1 cellular context compared by ENCODE assay signal in the genomic region with DNA sequence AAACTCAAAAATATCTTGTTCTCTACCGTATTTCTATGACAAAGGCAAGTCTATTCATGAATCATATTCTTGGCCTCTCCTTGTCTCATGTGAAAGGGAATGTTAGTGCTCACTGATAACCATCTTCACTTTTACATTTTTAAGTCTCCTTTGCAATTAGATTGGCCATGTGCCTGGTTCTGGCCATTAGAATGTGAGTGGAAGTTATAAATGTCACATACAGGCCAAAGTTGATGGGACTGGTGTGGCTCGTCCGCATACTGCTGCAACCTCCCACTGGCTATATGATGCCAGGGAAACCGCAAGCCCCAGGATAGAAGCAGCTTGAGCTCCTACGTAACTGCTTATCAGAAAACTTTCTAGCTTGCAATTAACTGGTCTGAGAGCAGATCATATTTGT.
TF ChIP-seq lines count a peak whose summit lies in the region.

No MANE protein-coding gene starts in this region.

TF ChIP-seq in A549, 52 proteins besides CTCF, POLR2A, EP300 and RAD21 (continued from another document):
- TF ChIP-seq, protein P1, sequence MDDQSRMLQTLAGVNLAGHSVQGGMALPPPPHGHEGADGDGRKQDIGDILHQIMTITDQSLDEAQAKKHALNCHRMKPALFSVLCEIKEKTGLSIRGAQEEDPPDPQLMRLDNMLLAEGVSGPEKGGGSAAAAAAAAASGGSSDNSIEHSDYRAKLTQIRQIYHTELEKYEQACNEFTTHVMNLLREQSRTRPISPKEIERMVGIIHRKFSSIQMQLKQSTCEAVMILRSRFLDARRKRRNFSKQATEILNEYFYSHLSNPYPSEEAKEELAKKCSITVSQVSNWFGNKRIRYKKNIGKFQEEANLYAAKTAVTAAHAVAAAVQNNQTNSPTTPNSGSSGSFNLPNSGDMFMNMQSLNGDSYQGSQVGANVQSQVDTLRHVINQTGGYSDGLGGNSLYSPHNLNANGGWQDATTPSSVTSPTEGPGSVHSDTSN (IDR thresholded peaks at IDR 0.05) = no peak
- TF ChIP-seq, protein P2, sequence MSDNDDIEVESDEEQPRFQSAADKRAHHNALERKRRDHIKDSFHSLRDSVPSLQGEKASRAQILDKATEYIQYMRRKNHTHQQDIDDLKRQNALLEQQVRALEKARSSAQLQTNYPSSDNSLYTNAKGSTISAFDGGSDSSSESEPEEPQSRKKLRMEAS (IDR thresholded peaks at IDR 0.05) = no peak
- TF ChIP-seq JUNB (IDR thresholded peaks at IDR 0.05) = no peak
- TF ChIP-seq, protein P3, sequence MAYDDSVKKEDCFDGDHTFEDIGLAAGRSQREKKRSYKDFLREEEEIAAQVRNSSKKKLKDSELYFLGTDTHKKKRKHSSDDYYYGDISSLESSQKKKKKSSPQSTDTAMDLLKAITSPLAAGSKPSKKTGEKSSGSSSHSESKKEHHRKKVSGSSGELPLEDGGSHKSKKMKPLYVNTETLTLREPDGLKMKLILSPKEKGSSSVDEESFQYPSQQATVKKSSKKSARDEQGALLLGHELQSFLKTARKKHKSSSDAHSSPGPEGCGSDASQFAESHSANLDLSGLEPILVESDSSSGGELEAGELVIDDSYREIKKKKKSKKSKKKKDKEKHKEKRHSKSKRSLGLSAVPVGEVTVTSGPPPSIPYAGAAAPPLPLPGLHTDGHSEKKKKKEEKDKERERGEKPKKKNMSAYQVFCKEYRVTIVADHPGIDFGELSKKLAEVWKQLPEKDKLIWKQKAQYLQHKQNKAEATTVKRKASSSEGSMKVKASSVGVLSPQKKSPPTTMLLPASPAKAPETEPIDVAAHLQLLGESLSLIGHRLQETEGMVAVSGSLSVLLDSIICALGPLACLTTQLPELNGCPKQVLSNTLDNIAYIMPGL (CRISPR knock-in tag; IDR thresholded peaks at IDR 0.05; ENCODE audit: borderline replicate concordance) = no peak
- no peak for TF ChIP-seq NR3C1 (IDR thresholded peaks at IDR 0.05)
- no peak for TF ChIP-seq HEYL (CRISPR knock-in tag; IDR thresholded peaks at IDR 0.05)
- no peak for TF ChIP-seq FOSB (CRISPR knock-in tag; IDR thresholded peaks at IDR 0.05)
- no peak for TF ChIP-seq FOSL2 (IDR thresholded peaks at IDR 0.05)
- no peak for TF ChIP-seq FOSL2 (CRISPR knock-in tag; IDR thresholded peaks at IDR 0.05)
- TF ChIP-seq EHF (CRISPR knock-in tag; IDR thresholded peaks at IDR 0.05) = no peak
- no peak for TF ChIP-seq CEBPB (IDR thresholded peaks at IDR 0.05)
